9 cellular contexts compared by ENCODE assay signal in the genomic region with DNA sequence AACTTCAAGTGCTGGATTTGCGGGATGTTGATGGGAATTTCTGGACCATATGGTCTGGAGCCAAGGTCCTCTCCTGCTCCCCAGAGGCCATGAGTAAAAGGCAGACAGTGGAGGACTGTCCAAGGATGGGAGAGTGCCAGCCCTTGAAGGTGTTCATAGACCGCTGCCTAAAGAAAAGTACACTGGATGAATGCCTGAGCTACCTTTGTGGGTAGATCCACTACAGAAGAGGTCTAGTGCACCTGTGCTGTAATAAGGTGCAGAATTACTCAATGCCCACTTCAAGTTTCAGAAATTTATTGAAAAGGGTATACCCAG. TPM values are rescaled to one million over a fixed set of nuclear protein-coding genes. Genes with fewer than 3 reads are reported as not detected.
"Had no signal": no experiment of that assay in that cellular context is flagged by ENCODE, and none has a peak within 500 bp of the region (broad histone marks: within the 10 kb centered on the region; RNA-seq: fewer than 3 reads in every experiment).

No MANE protein-coding gene starts in this region.

RNA-seq across cellular contexts. Expression of a gene that starts 7.5 kb away (rescaled TPM):
- total RNA-seq: K562, LHCN-M2, MCF 10A, NCI-H460, OCI-LY7, PC-9, Right ventricle myocardium superior, RPMI7951, SJSA1 had no signal

RNA-seq across cellular contexts. Expression of a gene that starts 20.6 kb away (rescaled TPM):
- total RNA-seq: K562, LHCN-M2, MCF 10A, NCI-H460, OCI-LY7, PC-9, Right ventricle myocardium superior, RPMI7951, SJSA1 had no signal

RNA-seq across cellular contexts. Expression of a gene that starts 38.4 kb away (rescaled TPM):
- total RNA-seq: K562, LHCN-M2, MCF 10A, NCI-H460, OCI-LY7, PC-9, Right ventricle myocardium superior, RPMI7951, SJSA1 had no signal

RNA-seq across cellular contexts. Expression of a gene that starts 45.3 kb away (rescaled TPM):
- total RNA-seq: K562, LHCN-M2, MCF 10A, NCI-H460, OCI-LY7, PC-9, Right ventricle myocardium superior, RPMI7951, SJSA1 had no signal

RNA-seq across cellular contexts. Expression of a gene that starts 56.8 kb away (rescaled TPM):
- total RNA-seq: K562, LHCN-M2, MCF 10A, NCI-H460, OCI-LY7, PC-9, Right ventricle myocardium superior, RPMI7951, SJSA1 had no signal
